1 cellular context compared by ENCODE assay signal in genomic region chr1:161768986-161769672, GRCh38.
A peak's percentile ranks its signal among the peaks of the same experiment; 100 is the strongest.
TF ChIP-seq lines count a peak whose summit lies in the region.

No MANE protein-coding gene starts in this region.

TF ChIP-seq in K562, 482 proteins besides CTCF, POLR2A, EP300 and RAD21:
- TF ChIP-seq CBX5 (IDR thresholded peaks at IDR 0.05; ENCODE audit: borderline replicate concordance, low read depth): no peak
- peak; percentile 73 for TF ChIP-seq ZBTB40 (IDR thresholded peaks at IDR 0.05)
- no peak for TF ChIP-seq ZBTB40 (CRISPR knock-in tag; IDR thresholded peaks at IDR 0.05)
